ENCODE assay signal across 8 cellular contexts in genomic region chr19:17245535-17245984, GRCh38. TPM values are rescaled to one million over a fixed set of nuclear protein-coding genes. Genes with fewer than 3 reads are reported as not detected.
DNase-seq lines count a peak whose midpoint lies in the region; TF ChIP-seq lines count a peak whose summit lies in the region.

TSS of gene NR2F6 (minus strand) at chr19:17245919. CDS start at chr19:17245220, 699 bp downstream.

- H3K79me2 ChIP-seq in fibroblast of lung (ENCODE audit: control insufficient read depth, insufficient read depth, low read length) = peaks cover 37% of the 10 kb centered on the region

- peak within 1 kb of the TSS; percentile 93 for H3K4me2 ChIP-seq in fibroblast of lung (ENCODE audit: extremely low read depth, insufficient read depth, low read length)

- no peak for TF ChIP-seq CTCF in fibroblast of lung (conservative IDR thresholded peaks at IDR 0.05 in 1 of 2, IDR thresholded peaks at IDR 0.05 in 1 of 2; ENCODE audit: low read depth in 1 of 2, low read length in 2 of 2)

- no peaks in the 10 kb centered on the region for H3K9me3 ChIP-seq in fibroblast of lung (ENCODE audit: control insufficient read depth, insufficient read depth, low read depth, low read length)
- H3K9me3 ChIP-seq in neuron (ENCODE audit: low read length) = no peaks in the 10 kb centered on the region

- H3K27ac Mint-ChIP-seq in activated CD4-positive, alpha-beta T cell treated with anti-CD3 and anti-CD28 coated beads, Interleukin-2, amount 10 ng/mL, durations not matched to agents 24 days and 14 days = peak within 1 kb of the TSS; percentile 89

- DNase-seq in activated CD4-positive, alpha-beta T cell treated with anti-CD3 and anti-CD28 coated beads, Interleukin-2, amount 10 ng/mL, durations not matched to agents 24 days and 14 days = no peak
- DNase-seq in activated CD4-positive, alpha-beta T cell treated with anti-CD3 and anti-CD28 coated beads, Interleukin-2, amount 50 U/mL, for 48 hours = no peak
- no peak for DNase-seq in SK-MEL-5 (ENCODE audit: low read depth, low spot score)
- DNase-seq in fibroblast of lung (ENCODE audit: low read depth in 2 of 2) = no peak
- no peak for DNase-seq in SIG-M5 treated with dmso at 0.1 percent for 504 hours (lab: John Stamatoyannopoulos, UW; ENCODE audit: unreplicated experiment)
- no peak for DNase-seq in stimulated activated CD4-positive, alpha-beta T cell treated with anti-CD3 and anti-CD28 coated beads, Interleukin-4, amount 100 ng/mL, for 24 hours
- DNase-seq in OCI-M1 (lab: John Stamatoyannopoulos, UW) = no peak

- H3K27ac ChIP-seq in fibroblast of lung (ENCODE audit: insufficient read depth, low read length) = peak within 1 kb of the TSS; percentile 67

- H3K9ac ChIP-seq in fibroblast of lung (ENCODE audit: insufficient read depth, low read length) = peak within 1 kb of the TSS; percentile 52

- no peaks in the 10 kb centered on the region for H3K36me3 Mint-ChIP-seq in activated CD4-positive, alpha-beta T cell treated with anti-CD3 and anti-CD28 coated beads, Interleukin-2, amount 10 ng/mL, durations not matched to agents 24 days and 14 days (ENCODE audit: low read depth)

- H3K9me3 Mint-ChIP-seq in activated CD4-positive, alpha-beta T cell treated with anti-CD3 and anti-CD28 coated beads, Interleukin-2, amount 10 ng/mL, durations not matched to agents 24 days and 14 days = no peaks in the 10 kb centered on the region

- intact Hi-C loops in activated CD4-positive, alpha-beta T cell treated with anti-CD3 and anti-CD28 coated beads, Interleukin-2, amount 10 ng/mL, durations not matched to agents 24 days and 14 days (cut with micrococcal nuclease) = no loop called here

- H3K4me1 ChIP-seq in fibroblast of lung (ENCODE audit: control insufficient read depth, extremely low read depth, insufficient read depth, low read length) = peaks cover 9% of the 10 kb centered on the region
- H3K4me1 ChIP-seq in neuron (ENCODE audit: insufficient read depth, low read length) = peaks cover 40% of the 10 kb centered on the region

- no peaks in the 10 kb centered on the region for H4K20me1 ChIP-seq in fibroblast of lung (ENCODE audit: control insufficient read depth, extremely low read depth, insufficient read depth, low read length)

- in situ Hi-C loops in SK-MEL-5 (cut with HindIII; ENCODE audit: low pct_unique_long_range_greater_than_20kb, low sequenced_read_pairs) = no loop called here

- H3K36me3 ChIP-seq in fibroblast of lung (ENCODE audit: control insufficient read depth, insufficient read depth, low read length) (no peaks in the 10 kb centered on the region), neuron (ENCODE audit: insufficient read depth, low read length) (peaks cover 5% of the 10 kb centered on the region)

- peak within 1 kb of the TSS; percentile 39 for H2AFZ ChIP-seq in fibroblast of lung (ENCODE audit: low read length)
- H2AFZ ChIP-seq in neuron (ENCODE audit: low read depth, low read length) = peak within 1 kb of the TSS; percentile 13

- H3K4me3 ChIP-seq in fibroblast of lung (replicated peaks in 1 of 4; ENCODE audit: control extremely low read depth in 1 of 4, insufficient read depth in 1 of 4, low read depth in 3 of 4, low read length in 4 of 4) = peak within 1 kb of the TSS; percentile 74 to 84 (median 80)
- peak within 1 kb of the TSS; percentile 98 for H3K4me3 ChIP-seq in neuron (ENCODE audit: low read length)

- peaks cover 7% of the 10 kb centered on the region for H3K4me1 Mint-ChIP-seq in activated CD4-positive, alpha-beta T cell treated with anti-CD3 and anti-CD28 coated beads, Interleukin-2, amount 10 ng/mL, durations not matched to agents 24 days and 14 days

- no peaks in the 10 kb centered on the region for H3K27me3 ChIP-seq in fibroblast of lung (ENCODE audit: control insufficient read depth, insufficient read depth, low read length)
- no peaks in the 10 kb centered on the region for H3K27me3 ChIP-seq in neuron (ENCODE audit: insufficient read depth, low read length)

- peak within 1 kb of the TSS; percentile 90 for H3K4me3 Mint-ChIP-seq in activated CD4-positive, alpha-beta T cell treated with anti-CD3 and anti-CD28 coated beads, Interleukin-2, amount 10 ng/mL, durations not matched to agents 24 days and 14 days

- H3K27me3 Mint-ChIP-seq in activated CD4-positive, alpha-beta T cell treated with anti-CD3 and anti-CD28 coated beads, Interleukin-2, amount 10 ng/mL, durations not matched to agents 24 days and 14 days = peaks cover 16% of the 10 kb centered on the region

RNA-seq across cellular contexts. Expression of gene NR2F6, which starts in this region (rescaled TPM):
- total RNA-seq in activated CD4-positive, alpha-beta T cell treated with anti-CD3 and anti-CD28 coated beads, Interleukin-2, amount 10 ng/mL, durations not matched to agents 24 days and 14 days = 15.0 and 16.5 TPM in 2 replicates
- total RNA-seq in SK-MEL-5 (2014; rRNA removed; shearing (Covaris generic)) = 30.3 and 35.2 TPM in 2 replicates
- 53.5 and 58.7 TPM in 2 replicates for polyA plus RNA-seq in SK-MEL-5 (2015; cell fraction: cytosol; rRNA removed)
- 17.1 and 41.2 TPM in 2 replicates for polyA plus RNA-seq in SK-MEL-5 (2015; cell fraction: nucleus; rRNA removed)
- total RNA-seq in fibroblast of lung = 37.0 and 42.4 TPM in 2 replicates
- 9.6 and 10.4 TPM in 2 replicates for polyA plus RNA-seq in fibroblast of lung
- 18.4 and 27.7 TPM in 2 replicates for polyA plus RNA-seq in fibroblast of lung (2012)
- 22.1 and 22.8 TPM in 2 replicates for polyA minus RNA-seq in fibroblast of lung (ENCODE audit: low replicate concordance)
